Comparison of ENCODE assay signal across 22 cellular contexts in genomic region chr16:86391987-86392386, GRCh38.
DNase-seq lines count a peak whose midpoint lies in the region; ATAC-seq and TF ChIP-seq lines count a peak whose summit lies in the region.
"Had no signal": no experiment of that assay in that cellular context is flagged by ENCODE, and none has a peak within 500 bp of the region (broad histone marks: within the 10 kb centered on the region; RNA-seq: fewer than 3 reads in every experiment).

No MANE protein-coding gene starts in this region.

- H3K27ac Mint-ChIP-seq in HFFc6 = no peak overlapping the region
- H3K27ac Mint-ChIP-seq: activated CD4-positive, alpha-beta memory T cell treated with anti-CD3 and anti-CD28 coated beads for 36 hours; nephron had no signal

- no peak overlapping the region; the same call in 1 of the 2 replicates for H3K4me3 Mint-ChIP-seq in HFFc6
- H3K4me3 Mint-ChIP-seq: activated CD4-positive, alpha-beta memory T cell treated with anti-CD3 and anti-CD28 coated beads for 36 hours; nephron had no signal

- DNase-seq in AG10803 (ENCODE audit: low read depth) (peak; percentile 61), HFFc6 (peak; percentile 91), amniotic epithelial cell (ENCODE audit: low read depth) (peak; percentile 88), fibroblast of the aortic adventitia (ENCODE audit: low read depth) (peak; percentile 73)
- DNase-seq: activated CD4-positive, alpha-beta memory T cell treated with anti-CD3 and anti-CD28 coated beads for 36 hours; activated T-cell treated with anti-CD3 and anti-CD28 coated beads for 4 hours; aorta; COR-L47; gastrocnemius medialis; left colon; NCI-H2107; NCI-H526; stimulated activated naive CD4-positive, alpha-beta T cell treated with Interleukin-2 at 50 U/mL for 16 hours; thyroid gland had no signal

- H3K4me3 ChIP-seq in AG10803 (ENCODE audit: low read length) = no peak overlapping the region
- H3K4me3 ChIP-seq in fibroblast of the aortic adventitia (ENCODE audit: low read depth, low read length) = no peak overlapping the region
- H3K4me3 ChIP-seq: gastrocnemius medialis, K562, thyroid gland had no signal

- peaks cover 19% of the 10 kb centered on the region for H3K36me3 Mint-ChIP-seq in HFFc6 (ENCODE audit: low read depth)
- H3K36me3 Mint-ChIP-seq: activated CD4-positive, alpha-beta memory T cell treated with anti-CD3 and anti-CD28 coated beads for 36 hours had no signal

- no peak for ATAC-seq in HG02884 (IDR thresholded peaks at IDR 0.05; ENCODE audit: unreplicated experiment)
- ATAC-seq in GM18861 (IDR thresholded peaks at IDR 0.05; ENCODE audit: unreplicated experiment) = no peak
- no peak for ATAC-seq in GM21825 (IDR thresholded peaks at IDR 0.05; ENCODE audit: unreplicated experiment)
- no peak for ATAC-seq in GM18502 (IDR thresholded peaks at IDR 0.05; ENCODE audit: poor library complexity, unreplicated experiment)
- ATAC-seq: gastrocnemius medialis, K562, left colon, Right ventricle myocardium inferior, sciatic nerve had no signal

- TF ChIP-seq CTCF in AG10803 (conservative IDR thresholded peaks at IDR 0.05; ENCODE audit: low read length) (no peak), HFFc6 (IDR thresholded peaks at IDR 0.05) (no peak), fibroblast of the aortic adventitia (IDR thresholded peaks at IDR 0.05; ENCODE audit: insufficient read depth, low read length) (no peak)

- peaks cover 17% of the 10 kb centered on the region for H3K9me3 Mint-ChIP-seq in HFFc6
- H3K9me3 Mint-ChIP-seq: activated CD4-positive, alpha-beta memory T cell treated with anti-CD3 and anti-CD28 coated beads for 36 hours had no signal

- peaks cover 5% of the 10 kb centered on the region; the same call in 1 of the 2 replicates for H3K27me3 Mint-ChIP-seq in HFFc6 (ENCODE audit: insufficient read depth)

- peaks cover 49% of the 10 kb centered on the region for H3K4me1 Mint-ChIP-seq in HFFc6 (ENCODE audit: low read depth)
